Comparison of ENCODE assay signal across 26 cellular contexts in genomic region chr12:75155962-75156361, GRCh38. TPM values are rescaled to one million over a fixed set of nuclear protein-coding genes. Genes with fewer than 3 reads are reported as not detected.
DNase-seq lines count a peak whose midpoint lies in the region; ATAC-seq, FAIRE-seq and TF ChIP-seq lines count a peak whose summit lies in the region.
"Had no signal": no experiment of that assay in that cellular context is flagged by ENCODE, and none has a peak within 500 bp of the region (broad histone marks: within the 10 kb centered on the region; RNA-seq: fewer than 3 reads in every experiment).

No MANE protein-coding gene starts in this region.

- H3K36me3 ChIP-seq in HepG2 (replicated peaks in 1 of 2; ENCODE audit: control insufficient read depth in 1 of 2, insufficient read depth in 2 of 2, low read length in 2 of 2), result no peaks in the 10 kb centered on the region
- H3K36me3 ChIP-seq in right lobe of liver, result no peaks in the 10 kb centered on the region
- H3K36me3 ChIP-seq in hepatocyte (replicated peaks; ENCODE audit: insufficient read depth, low read depth), result no peaks in the 10 kb centered on the region
- H3K36me3 ChIP-seq: BE2C; BLaER1 treated with 17β-estradiol and CSF1 and Interleukin-3, amounts not matched to agents 10 nM and 100 nM had no signal

- H3K4me2 ChIP-seq in HepG2 (ENCODE audit: low read depth, low read length), result no peak overlapping the region
- no peak overlapping the region for H3K4me2 ChIP-seq in hepatocyte
- H3K4me2 ChIP-seq: A549; BLaER1 treated with 17β-estradiol and CSF1 and Interleukin-3, amounts not matched to agents 10 nM and 100 nM had no signal

- H2AFZ ChIP-seq in HepG2 (ENCODE audit: low read length) (no peak overlapping the region), hepatocyte (no peak overlapping the region)
- H2AFZ ChIP-seq: GM23248 had no signal

- POLR2A ChIA-PET in HepG2 (lab: Yijun Ruan, JAX), result no interaction called here

- H3K27ac ChIP-seq in HepG2 (ENCODE audit: extremely low read length, insufficient read depth, low read length), result no peak overlapping the region
- H3K27ac ChIP-seq in right lobe of liver, result no peak overlapping the region
- H3K27ac ChIP-seq in hepatocyte, result no peak overlapping the region
- H3K27ac ChIP-seq: A549; BLaER1 treated with 17β-estradiol and CSF1 and Interleukin-3, amounts not matched to agents 10 nM and 100 nM; GM23248 had no signal

- WGBS in HepG2 (ENCODE audit: low lambda C conversion rate), result 0% methylated on average over 2 of the region's 2 CpGs
- 50% methylated on average over 2 of the region's 2 CpGs for WGBS in right lobe of liver (ENCODE audit: insufficient coverage, low coverage, low lambda C conversion rate, missing lambda C conversion rate)
- 41% methylated on average over 2 of the region's 2 CpGs for WGBS in hepatocyte (ENCODE audit: low lambda C conversion rate, missing lambda C conversion rate)

- H3K9ac ChIP-seq in HepG2 (ENCODE audit: insufficient read depth, low read depth, low read length), result no peak overlapping the region
- H3K9ac ChIP-seq: BLaER1 treated with 17β-estradiol and CSF1 and Interleukin-3, amounts not matched to agents 10 nM and 100 nM; GM23248 had no signal

- no peaks in the 10 kb centered on the region for H4K20me1 ChIP-seq in HepG2 (ENCODE audit: insufficient read depth, low read length)
- no peaks in the 10 kb centered on the region for H4K20me1 ChIP-seq in hepatocyte (ENCODE audit: insufficient read depth, poor library complexity, severe bottlenecking)
- H4K20me1 ChIP-seq: BLaER1 treated with 17β-estradiol and CSF1 and Interleukin-3, amounts not matched to agents 10 nM and 100 nM had no signal

- H3K4me3 ChIP-seq in HepG2 (replicated peaks in 1 of 3; ENCODE audit: insufficient read depth in 1 of 3, low read depth in 2 of 3, low read length in 3 of 3) (no peak overlapping the region), right lobe of liver (no peak overlapping the region), hepatocyte (no peak overlapping the region)
- H3K4me3 ChIP-seq: A549; BLaER1 treated with 17β-estradiol and CSF1 and Interleukin-3, amounts not matched to agents 10 nM and 100 nM; GM12878; GM23248 had no signal

- CTCF ChIA-PET in HepG2 (lab: Yijun Ruan, JAX; ENCODE audit: low intra/inter-chr PET ratio, low total read pairs), result no interaction called here

- intact Hi-C loops in HepG2 (cut with micrococcal nuclease; ENCODE audit: unreplicated experiment) (no loop called here), right lobe of liver (cut with DNase I) (no loop called here)

- H3K79me2 ChIP-seq in HepG2 (ENCODE audit: insufficient read depth, low read length) (no peaks in the 10 kb centered on the region), hepatocyte (no peaks in the 10 kb centered on the region)

- H3K27me3 ChIP-seq in HepG2 (ENCODE audit: control insufficient read depth in 1 of 2, insufficient read depth in 2 of 2, low read length in 2 of 2) (no peaks in the 10 kb centered on the region), right lobe of liver (no peaks in the 10 kb centered on the region), hepatocyte (no peaks in the 10 kb centered on the region)
- H3K27me3 ChIP-seq: BE2C; BLaER1 treated with 17β-estradiol and CSF1 and Interleukin-3, amounts not matched to agents 10 nM and 100 nM had no signal

- no peak for TF ChIP-seq RAD21 in HepG2 (CRISPR knock-in tag; IDR thresholded peaks at IDR 0.05)

- TF ChIP-seq POLR2A in HepG2 (IDR thresholded peaks at IDR 0.05; ENCODE audit: insufficient read depth in 1 of 2, low read depth in 2 of 2, low read length in 2 of 2) (no peak), right lobe of liver (IDR thresholded peaks at IDR 0.05) (no peak)

- no peak for TF ChIP-seq EP300 in HepG2 (IDR thresholded peaks at IDR 0.05; ENCODE audit: low read depth in 2 of 2, low read length in 2 of 2)
- TF ChIP-seq EP300 in HepG2 (CRISPR knock-in tag; IDR thresholded peaks at IDR 0.05; ENCODE audit: borderline replicate concordance), result no peak

- peak; percentile 3 for DNase-seq in HepG2 (ENCODE audit: low spot score)
- DNase-seq in right lobe of liver, result no peak
- DNase-seq in HT1080 (ENCODE audit: low read depth), result peak; percentile 18
- DNase-seq in RKO (ENCODE audit: low spot score), result peak; percentile 8
- peak; percentile 6 for DNase-seq in hepatocyte (ENCODE audit: low spot score)
- no peak for DNase-seq in HPDE6-E6E7 (ENCODE audit: extremely low spot score)
- DNase-seq: 8988T; ACHN; AML-193; BE2C; CD4-positive, alpha-beta T cell; CD8-positive, alpha-beta memory T cell; DMS 273 treated with DMSO at 0.1 percent for 48 hours; DND-41; GDM1; GM23248; H7; HCEC 1CT; HFFc6 had no signal

- peak; percentile 50; the same call in 2 of the 3 replicates for ATAC-seq in HepG2
- no peak for ATAC-seq in right lobe of liver
- no peak for ATAC-seq in HG03460 (IDR thresholded peaks at IDR 0.05; ENCODE audit: unreplicated experiment)
- ATAC-seq in GM21390 (IDR thresholded peaks at IDR 0.05; ENCODE audit: unreplicated experiment), result no peak
- ATAC-seq: A549, GM12878 had no signal

- H3K9me2 ChIP-seq in hepatocyte (replicated peaks; ENCODE audit: insufficient read depth), result no peaks in the 10 kb centered on the region

- no peak for FAIRE-seq in HepG2 (lab: Jason Lieb, UNC)
- FAIRE-seq: A549, GM12878, H1 had no signal

- in situ Hi-C loops in HepG2 (cut with HindIII; ENCODE audit: extremely low pct_ligation_motif_present, low pct_unique_long_range_greater_than_20kb), result no loop called here

- BruUV-seq in HepG2 (replicated peaks; lab: Mats Ljungman, UMichigan), result no TSS peak

- H3K4me1 ChIP-seq in HepG2 (ENCODE audit: insufficient read depth, low read length) (no peaks in the 10 kb centered on the region), right lobe of liver (no peaks in the 10 kb centered on the region), hepatocyte (ENCODE audit: insufficient read depth) (no peaks in the 10 kb centered on the region)
- H3K4me1 ChIP-seq: A549; BE2C; BLaER1 treated with 17β-estradiol and CSF1 and Interleukin-3, amounts not matched to agents 10 nM and 100 nM had no signal

- no peaks in the 10 kb centered on the region for H3K9me3 ChIP-seq in HepG2 (ENCODE audit: low read length)
- no peaks in the 10 kb centered on the region for H3K9me3 ChIP-seq in right lobe of liver
- no peaks in the 10 kb centered on the region for H3K9me3 ChIP-seq in hepatocyte (ENCODE audit: low read depth)
- H3K9me3 ChIP-seq: A549; BE2C; BLaER1 treated with 17β-estradiol and CSF1 and Interleukin-3, amounts not matched to agents 10 nM and 100 nM had no signal

- TF ChIP-seq CTCF in HepG2 (CRISPR knock-in tag; IDR thresholded peaks at IDR 0.05) (no peak), right lobe of liver (IDR thresholded peaks at IDR 0.05) (no peak), hepatocyte (IDR thresholded peaks at IDR 0.05; ENCODE audit: poor library complexity) (no peak)

TF ChIP-seq in HepG2, 621 proteins besides CTCF, POLR2A, EP300 and RAD21 (continues in another document):
- no peak for TF ChIP-seq HIVEP1 (CRISPR knock-in tag; IDR thresholded peaks at IDR 0.05)
- TF ChIP-seq, protein P1, sequence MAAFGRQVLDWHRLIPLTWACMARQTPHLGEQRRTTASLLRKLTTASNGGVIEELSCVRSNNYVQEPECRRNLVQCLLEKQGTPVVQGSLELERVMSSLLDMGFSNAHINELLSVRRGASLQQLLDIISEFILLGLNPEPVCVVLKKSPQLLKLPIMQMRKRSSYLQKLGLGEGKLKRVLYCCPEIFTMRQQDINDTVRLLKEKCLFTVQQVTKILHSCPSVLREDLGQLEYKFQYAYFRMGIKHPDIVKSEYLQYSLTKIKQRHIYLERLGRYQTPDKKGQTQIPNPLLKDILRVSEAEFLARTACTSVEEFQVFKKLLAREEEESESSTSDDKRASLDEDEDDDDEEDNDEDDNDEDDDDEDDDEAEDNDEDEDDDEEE (CRISPR knock-in tag; IDR thresholded peaks at IDR 0.05), result no peak
- no peak for TF ChIP-seq MAZ (IDR thresholded peaks at IDR 0.05; ENCODE audit: borderline replicate concordance, low read depth, low read length)
- TF ChIP-seq MAZ (CRISPR knock-in tag; IDR thresholded peaks at IDR 0.05; ENCODE audit: low read depth), result no peak
- TF ChIP-seq ZNF891 (CRISPR knock-in tag; IDR thresholded peaks at IDR 0.05), result no peak
- TF ChIP-seq NRL (CRISPR knock-in tag; IDR thresholded peaks at IDR 0.05; ENCODE audit: borderline replicate concordance), result no peak
- no peak for TF ChIP-seq CEBPB (IDR thresholded peaks at IDR 0.05; ENCODE audit: borderline replicate concordance, low read depth, low read length)
- TF ChIP-seq RAD51 (IDR thresholded peaks at IDR 0.05; ENCODE audit: borderline replicate concordance), result no peak
- TF ChIP-seq KAT7 (CRISPR knock-in tag; IDR thresholded peaks at IDR 0.05; ENCODE audit: borderline replicate concordance), result no peak

RNA-seq across cellular contexts. Expression of gene KCNC2, which starts 53.7 kb away (rescaled TPM):
- total RNA-seq in HepG2 (2016; rRNA removed; fragmentation: Illumina TruSeq; extraction: Trizol) (not detected in 2 replicates), right lobe of liver (under 1 TPM in 1 of 6 experiments, not detected in 5; 0.02 TPM), hepatocyte (0.07 TPM in 1 of 2 replicates, not detected in the other)
- total RNA-seq in HepG2 (2016; cell fraction: cytosol; rRNA removed; fragmentation: Illumina TruSeq; extraction: Trizol; ENCODE audit: low read depth), result not detected in 2 replicates
- not detected in 2 replicates for total RNA-seq in HepG2 (2016; cell fraction: insoluble cytoplasmic fraction; rRNA removed; fragmentation: Illumina TruSeq; extraction: Trizol)
- total RNA-seq in HepG2 (2016; cell fraction: membrane; rRNA removed; fragmentation: Illumina TruSeq; extraction: Trizol), result not detected in 2 replicates
- total RNA-seq in HepG2 (2016; cell fraction: nucleus; rRNA removed; fragmentation: Illumina TruSeq; extraction: Trizol), result not detected in 2 replicates
- polyA plus RNA-seq in HepG2 (2011; rRNA removed) (not detected in 2 replicates), hepatocyte (not detected in 2 replicates)
- polyA plus RNA-seq in HepG2 (2011; cell fraction: cytosol; rRNA removed), result not detected in 2 replicates
- not detected in 2 replicates for polyA plus RNA-seq in HepG2 (2011; cell fraction: nucleus; rRNA removed)
- not detected in 2 replicates for polyA plus RNA-seq in HepG2 (2012)
- not detected in 2 replicates for polyA plus RNA-seq in HepG2 (2016; cell fraction: cytosol; fragmentation: Illumina TruSeq; extraction: Trizol; ENCODE audit: low read depth)
- polyA plus RNA-seq in HepG2 (2016; cell fraction: insoluble cytoplasmic fraction; fragmentation: Illumina TruSeq; extraction: Trizol; ENCODE audit: low read depth), result not detected in 2 replicates
- not detected in 2 replicates for polyA plus RNA-seq in HepG2 (2016; cell fraction: membrane; fragmentation: Illumina TruSeq; extraction: Trizol; ENCODE audit: low read depth)
- not detected in 2 replicates for polyA plus RNA-seq in HepG2 (2016; cell fraction: nucleus; fragmentation: Illumina TruSeq; extraction: Trizol; ENCODE audit: insufficient read depth, low read depth)
- polyA minus RNA-seq in HepG2 (2011; rRNA and poly(A)+ RNA removed; ENCODE audit: low replicate concordance), result not detected in 2 replicates
- not detected in 2 replicates for polyA minus RNA-seq in HepG2 (2011; cell fraction: cytosol; rRNA and poly(A)+ RNA removed)
- not detected in 2 replicates for polyA minus RNA-seq in HepG2 (2011; cell fraction: nucleus; rRNA and poly(A)+ RNA removed)
- not detected in 2 replicates for total RNA-seq in HT1080 (2014; rRNA removed; shearing (Covaris generic))
- not detected in 2 replicates for polyA plus RNA-seq in HT1080 (2015; cell fraction: cytosol; rRNA removed)
- not detected in 2 replicates for polyA plus RNA-seq in HT1080 (2015; cell fraction: nucleus; rRNA removed)
- total RNA-seq: CD4-positive, alpha-beta T cell; CD8-positive, alpha-beta memory T cell; GM12878; GM23248; H1; H7; HFFc6 had no signal
- polyA plus RNA-seq: A549; CD14-positive monocyte; CD8-positive, alpha-beta memory T cell; GM23248 had no signal

Comparison
In these comparisons a context has a peak if more than half of its experiments do, and no peak if none do; other contexts are left out.
1. DNase-seq: peak in HepG2 (single experiment), HT1080 (single experiment), RKO (single experiment) and hepatocyte (single experiment); none in right lobe of liver (0 of 3) and HPDE6-E6E7 (single experiment).